In genomic region chr13:83312194-83312593, GRCh38 we compare ENCODE assay signal across 16 cellular contexts.
DNase-seq lines count a peak whose midpoint lies in the region; ATAC-seq and TF ChIP-seq lines count a peak whose summit lies in the region.
"Had no signal": no experiment of that assay in that cellular context is flagged by ENCODE, and none has a peak within 500 bp of the region (broad histone marks: within the 10 kb centered on the region; RNA-seq: fewer than 3 reads in every experiment).

No MANE protein-coding gene starts in this region.

- intact Hi-C loops in uterus (cut with DNase I; ENCODE audit: low total_unique reads): no loop called here

- peak; percentile 32 for DNase-seq in HCEC 1CT
- DNase-seq in amniotic stem cell (lab: John Stamatoyannopoulos, UW): peak; percentile 1
- DNase-seq in fibroblast of gingiva (ENCODE audit: low read depth): peak; percentile 3
- no peak for DNase-seq in GM13976 (ENCODE audit: low spot score)
- DNase-seq in NCI-H524 (lab: John Stamatoyannopoulos, UW): no peak
- no peak for DNase-seq in uterus
- DNase-seq: COR-L47, KG1, NCI-H1436, NCI-H2029, NCI-H2171 treated with DMSO at 0.1 percent for 48 hours, NCI-H510A, PC-9 had no signal

- no peaks in the 10 kb centered on the region for H3K4me1 ChIP-seq in uterus
- H3K4me1 ChIP-seq: HAP-1, SJSA1 had no signal

- in situ Hi-C loops in GM13976 (cut with MboI; ENCODE audit: low sequenced_read_pairs, unreplicated experiment): no loop called here

- no peak overlapping the region for H3K27ac ChIP-seq in uterus
- H3K27ac ChIP-seq: PC-9, SJSA1 had no signal

- TF ChIP-seq CTCF in GM13976 (IDR thresholded peaks at IDR 0.05; ENCODE audit: borderline replicate concordance, control extremely low read depth, extremely low read depth, insufficient read depth, missing control alignments) (no peak), uterus (IDR thresholded peaks at IDR 0.05) (no peak)

- no peak for ATAC-seq in GM21737 (IDR thresholded peaks at IDR 0.05; ENCODE audit: unreplicated experiment)

- H3K36me3 ChIP-seq in uterus: no peaks in the 10 kb centered on the region
- H3K36me3 ChIP-seq: HAP-1, SJSA1 had no signal

- H3K4me3 ChIP-seq in uterus: no peak overlapping the region
- H3K4me3 ChIP-seq: HAP-1, PC-9, SJSA1 had no signal

- H3K9me3 ChIP-seq in uterus: no peaks in the 10 kb centered on the region
- H3K9me3 ChIP-seq: HAP-1, SJSA1 had no signal

- no peak for TF ChIP-seq POLR2A in uterus (IDR thresholded peaks at IDR 0.05)

- no peaks in the 10 kb centered on the region for H3K27me3 ChIP-seq in uterus
- H3K27me3 ChIP-seq: SJSA1 had no signal

Comparison
In these comparisons a context has a peak if more than half of its experiments do, and no peak if none do; other contexts are left out.
1. DNase-seq: peak in HCEC 1CT (single experiment), amniotic stem cell (single experiment) and fibroblast of gingiva (single experiment); none in GM13976 (single experiment), NCI-H524 (0 of 2) and uterus (0 of 2).